23 cellular contexts compared by ENCODE assay signal in genomic region chr1:86233406-86233805, GRCh38.
"Had no signal": no experiment of that assay in that cellular context is flagged by ENCODE, and none has a peak within 500 bp of the region (broad histone marks: within the 10 kb centered on the region; RNA-seq: fewer than 3 reads in every experiment).

No MANE protein-coding gene starts in this region.

- H3K36me3 ChIP-seq: lower lobe of right lung, right lobe of liver, tibial artery had no signal

- ATAC-seq: activated naive CD8-positive, alpha-beta T cell treated with anti-CD3 and anti-CD28 coated beads, Interleukin-2, amount 50 U/mL, for 24 hours; foreskin keratinocyte; left lobe of liver; lower lobe of right lung; right lobe of liver; stimulated activated naive CD8-positive, alpha-beta T cell treated with anti-CD3 and anti-CD28 coated beads, Interleukin-15, amount 100 ng/mL, for 72 hours had no signal

- H3K27me3 Mint-ChIP-seq: activated naive CD8-positive, alpha-beta T cell treated with anti-CD3 and anti-CD28 coated beads, Interleukin-2, amount 50 U/mL, for 24 hours; stimulated activated naive CD8-positive, alpha-beta T cell treated with anti-CD3 and anti-CD28 coated beads, Interleukin-15, amount 100 ng/mL, for 72 hours had no signal

- H3K9me3 Mint-ChIP-seq: activated naive CD8-positive, alpha-beta T cell treated with anti-CD3 and anti-CD28 coated beads, Interleukin-2, amount 50 U/mL, for 24 hours; activated T-helper 1 cell treated with anti-CD3 and anti-CD28 coated beads, Interleukin-12 subunit alpha, Interleukin-12 subunit beta, Interleukin-2, Interleukin-4 antibody, amounts not matched to agents 30 ng/mL and 10 ng/mL and 1 ng/mL, durations not matched to agents 14 hours and 24 hours and 36 hours; T-helper 2 cell treated with Interferon-gamma antibody and Interleukin-4, amounts not matched to agents 5 μg/mL and 100 μg/mL, for 36 hours had no signal

- FAIRE-seq: endometrium, TTC549, urothelium cell line had no signal

- H3K4me1 ChIP-seq: lower lobe of right lung, right lobe of liver, tibial artery had no signal

- DNase-seq: activated CD4-positive, alpha-beta T cell treated with anti-CD3 and anti-CD28 coated beads for 4 hours; activated CD4-positive, alpha-beta T cell treated with anti-CD3 and anti-CD28 coated beads, Interleukin-2, amount 50 U/mL, for 48 hours; activated CD4-positive, CD25-positive, alpha-beta regulatory T cell; activated gamma-delta T cell; activated naive CD4-positive, alpha-beta T cell treated with anti-CD3 and anti-CD28 coated beads, Interleukin-2, amount 50 U/mL, for 16 hours; activated naive CD8-positive, alpha-beta T cell treated with anti-CD3 and anti-CD28 coated beads, Interleukin-2, amount 50 U/mL, for 24 hours; cortex of kidney; foreskin keratinocyte; lower lobe of right lung; mesendoderm; naive B cell; nucleus accumbens; right lobe of liver; stimulated activated CD4-positive, alpha-beta T cell treated with anti-CD3 and anti-CD28 coated beads, Interleukin-1b, Interleukin-23, amount 100 ng/mL, for 48 hours; stimulated activated naive CD8-positive, alpha-beta T cell treated with anti-CD3 and anti-CD28 coated beads, Interleukin-15, amount 100 ng/mL, for 72 hours; tibial artery had no signal

- H3K27ac ChIP-seq: foreskin keratinocyte, lower lobe of right lung, right lobe of liver, skin epidermis, tibial artery had no signal

- H3K27me3 ChIP-seq: right lobe of liver, tibial artery had no signal

- H3K4me3 Mint-ChIP-seq: activated naive CD8-positive, alpha-beta T cell treated with anti-CD3 and anti-CD28 coated beads, Interleukin-2, amount 50 U/mL, for 24 hours; activated T-helper 1 cell treated with anti-CD3 and anti-CD28 coated beads, Interleukin-12 subunit alpha, Interleukin-12 subunit beta, Interleukin-2, Interleukin-4 antibody, amounts not matched to agents 30 ng/mL and 10 ng/mL and 1 ng/mL, durations not matched to agents 14 hours and 24 hours and 36 hours; stimulated activated naive CD8-positive, alpha-beta T cell treated with anti-CD3 and anti-CD28 coated beads, Interleukin-15, amount 100 ng/mL, for 72 hours; T-helper 2 cell treated with Interferon-gamma antibody and Interleukin-4, amounts not matched to agents 5 μg/mL and 100 μg/mL, for 36 hours had no signal

- H3K4me1 Mint-ChIP-seq: activated naive CD8-positive, alpha-beta T cell treated with anti-CD3 and anti-CD28 coated beads, Interleukin-2, amount 50 U/mL, for 24 hours; stimulated activated naive CD8-positive, alpha-beta T cell treated with anti-CD3 and anti-CD28 coated beads, Interleukin-15, amount 100 ng/mL, for 72 hours had no signal

- H3K4me3 ChIP-seq: lower lobe of right lung, right lobe of liver, skin epidermis, tibial artery had no signal

- H3K27ac Mint-ChIP-seq: activated naive CD8-positive, alpha-beta T cell treated with anti-CD3 and anti-CD28 coated beads, Interleukin-2, amount 50 U/mL, for 24 hours; activated T-helper 1 cell treated with anti-CD3 and anti-CD28 coated beads, Interleukin-12 subunit alpha, Interleukin-12 subunit beta, Interleukin-2, Interleukin-4 antibody, amounts not matched to agents 30 ng/mL and 10 ng/mL and 1 ng/mL, durations not matched to agents 14 hours and 24 hours and 36 hours; naive B cell; stimulated activated naive CD8-positive, alpha-beta T cell treated with anti-CD3 and anti-CD28 coated beads, Interleukin-15, amount 100 ng/mL, for 72 hours; T-helper 2 cell treated with Interferon-gamma antibody and Interleukin-4, amounts not matched to agents 5 μg/mL and 100 μg/mL, for 36 hours had no signal

- H3K9me3 ChIP-seq: lower lobe of right lung, right lobe of liver had no signal
